24 cellular contexts compared by ENCODE assay signal in genomic region chr1:88204111-88204510, GRCh38.
"Had no signal": no experiment of that assay in that cellular context is flagged by ENCODE, and none has a peak within 500 bp of the region (broad histone marks: within the 10 kb centered on the region; RNA-seq: fewer than 3 reads in every experiment).

No MANE protein-coding gene starts in this region.

- H3K9me3 Mint-ChIP-seq: immature natural killer cell; memory B cell; stimulated activated naive CD8-positive, alpha-beta T cell treated with anti-CD3 and anti-CD28 coated beads, Interleukin-15, amount 100 ng/mL, for 72 hours had no signal

- FAIRE-seq: frontal cortex, keratinocyte had no signal

- H3K36me3 ChIP-seq: ovary, right lobe of liver, suprapubic skin, transverse colon, upper lobe of right lung, vagina had no signal

- H3K36me3 Mint-ChIP-seq: immature natural killer cell, memory B cell, natural killer cell had no signal

- H3K27ac Mint-ChIP-seq: effector memory CD8-positive, alpha-beta T cell; immature natural killer cell; memory B cell; natural killer cell; stimulated activated naive CD8-positive, alpha-beta T cell treated with anti-CD3 and anti-CD28 coated beads, Interleukin-15, amount 100 ng/mL, for 72 hours had no signal

- DNase-seq: cortex of kidney; effector memory CD8-positive, alpha-beta T cell; hypothalamus; immature natural killer cell; natural killer cell; occipital lobe; ovary; posterior cingulate gyrus; psoas muscle; right lobe of liver; small intestine; stimulated activated CD4-positive, alpha-beta T cell treated with anti-CD3 and anti-CD28 coated beads, Interleukin-1b, Interleukin-23, amount 100 ng/mL, for 48 hours; stimulated activated CD4-positive, alpha-beta T cell treated with anti-CD3 and anti-CD28 coated beads, Interleukin-4, amount 100 ng/mL, for 1 hour; stimulated activated CD8-positive, alpha-beta memory T cell treated with anti-CD3 and anti-CD28 coated beads, Interleukin-4, amount 100 ng/mL, for 48 hours; stimulated activated naive CD4-positive, alpha-beta T cell; stimulated activated naive CD8-positive, alpha-beta T cell treated with anti-CD3 and anti-CD28 coated beads, Interleukin-15, amount 100 ng/mL, for 72 hours; transverse colon; upper lobe of right lung had no signal

- H3K4me3 Mint-ChIP-seq: effector memory CD8-positive, alpha-beta T cell; immature natural killer cell; memory B cell; natural killer cell; stimulated activated naive CD8-positive, alpha-beta T cell treated with anti-CD3 and anti-CD28 coated beads, Interleukin-15, amount 100 ng/mL, for 72 hours had no signal

- H3K27ac ChIP-seq: ovary, psoas muscle, right lobe of liver, suprapubic skin, transverse colon, upper lobe of right lung, vagina had no signal

- H3K27me3 ChIP-seq: ovary, right lobe of liver, suprapubic skin, transverse colon, upper lobe of right lung, vagina had no signal

- H3K4me1 Mint-ChIP-seq: immature natural killer cell; memory B cell; natural killer cell; stimulated activated naive CD8-positive, alpha-beta T cell treated with anti-CD3 and anti-CD28 coated beads, Interleukin-15, amount 100 ng/mL, for 72 hours had no signal

- H3K9me3 ChIP-seq: ovary, psoas muscle, right lobe of liver, suprapubic skin, transverse colon, upper lobe of right lung, vagina had no signal

- H3K4me3 ChIP-seq: lung, ovary, psoas muscle, right lobe of liver, suprapubic skin, transverse colon, upper lobe of right lung, vagina had no signal

- H3K4me1 ChIP-seq: psoas muscle, right lobe of liver, suprapubic skin, transverse colon, upper lobe of right lung, vagina had no signal

- H3K27me3 Mint-ChIP-seq: memory B cell had no signal
